Comparison of ENCODE assay signal across 11 cellular contexts in the genomic region with DNA sequence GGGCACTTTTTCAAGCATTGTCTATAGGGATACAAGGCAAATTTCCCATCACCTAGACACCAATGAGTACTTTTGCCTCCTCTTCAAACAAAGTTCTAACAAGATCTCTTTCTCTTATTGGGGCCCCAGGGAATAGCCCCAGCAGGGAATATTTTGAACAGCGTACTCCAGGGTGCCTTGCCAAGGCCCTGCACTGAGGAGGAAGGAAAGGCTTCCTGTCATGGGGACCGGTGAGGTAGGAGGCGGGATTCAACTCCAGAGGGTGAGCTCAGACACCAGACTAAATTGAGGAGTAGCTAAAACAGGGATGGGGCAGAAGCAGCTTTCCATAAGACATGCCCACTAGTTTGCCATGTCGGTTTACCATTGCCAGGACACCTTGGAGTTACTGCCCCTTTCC. TPM values are rescaled to one million over a fixed set of nuclear protein-coding genes. Genes with fewer than 3 reads are reported as not detected.
"Had no signal": no experiment of that assay in that cellular context is flagged by ENCODE, and none has a peak within 500 bp of the region (broad histone marks: within the 10 kb centered on the region; RNA-seq: fewer than 3 reads in every experiment).

No MANE protein-coding gene starts in this region.

- DNase-seq: GM23248, GOT3, H7, H9, HCEC 1CT, HFFc6 had no signal

- H3K4me3 Mint-ChIP-seq: GM23338, H9, HFFc6 had no signal

- H3K4me3 ChIP-seq: GM23248, GM23338, HAP-1 had no signal

- H3K27ac ChIP-seq: GM23248 had no signal

- H3K4me1 ChIP-seq: HAP-1 had no signal

- H3K27ac Mint-ChIP-seq: GM23338, H9, HFFc6 had no signal

- H3K9me3 ChIP-seq: HAP-1 had no signal

- H3K36me3 ChIP-seq: HAP-1 had no signal

- ATAC-seq: GM23338, HCT116 had no signal

- H3K4me1 Mint-ChIP-seq: GM23338 had no signal

RNA-seq across cellular contexts. Expression of a gene that starts 28.0 kb away (rescaled TPM):
- total RNA-seq: GM23248, GM23338, H1, H4, H7, H9, HFFc6 had no signal
- polyA plus RNA-seq: GM23248, GM23338, H1 had no signal

RNA-seq across cellular contexts. Expression of a gene that starts 48.9 kb away (rescaled TPM):
- total RNA-seq: GM23248, HFFc6 had no signal
- polyA plus RNA-seq: GM23248 had no signal
